8 cellular contexts compared by ENCODE assay signal in the genomic region with DNA sequence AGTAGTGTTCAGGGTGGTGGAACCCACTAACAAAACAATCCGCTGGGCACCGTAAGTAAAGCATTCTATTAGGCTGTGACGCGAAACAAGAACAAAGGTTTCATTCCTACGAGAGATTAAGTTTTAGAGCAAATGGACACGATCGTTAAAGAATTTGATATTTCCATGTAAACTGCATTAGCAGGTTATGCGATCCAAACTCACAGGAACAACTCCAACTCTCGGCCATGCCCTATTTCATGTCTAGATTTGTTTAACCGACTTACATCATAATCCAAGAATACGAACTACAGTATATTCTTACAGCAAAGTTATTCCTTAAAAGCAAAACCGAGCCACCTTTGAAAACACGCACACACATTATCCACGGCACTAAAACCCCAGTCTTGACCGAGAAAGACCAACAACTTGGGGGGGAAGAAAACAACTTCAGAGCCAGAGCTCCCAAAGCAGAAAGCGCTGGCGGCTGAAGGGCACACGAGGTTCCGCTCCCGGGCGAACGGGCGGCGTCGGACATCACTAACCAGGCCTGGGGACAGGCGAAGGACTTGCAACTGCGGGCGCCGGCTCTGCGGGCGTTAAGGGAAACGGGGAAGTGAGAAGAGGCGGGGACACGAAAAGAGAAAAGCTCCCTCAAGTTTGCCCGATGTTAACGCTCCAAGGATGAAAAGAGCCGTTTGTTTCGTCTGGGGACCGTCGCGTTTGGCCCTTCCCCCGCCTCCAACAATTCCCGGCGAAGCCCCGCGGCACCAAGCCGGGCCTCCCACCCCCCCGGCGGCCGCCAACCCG. TPM values are rescaled to one million over a fixed set of nuclear protein-coding genes. Genes with fewer than 3 reads are reported as not detected.
A peak's percentile ranks its signal among the peaks of the same experiment; 100 is the strongest.
DNase-seq lines count a peak whose midpoint lies in the region; ATAC-seq, FAIRE-seq and TF ChIP-seq lines count a peak whose summit lies in the region.

No MANE protein-coding gene starts in this region.

- H3K4me3 ChIP-seq in ACC112 (ENCODE audit: low read depth, low read length) (peak overlapping the region; percentile 83), neural cell (ENCODE audit: low read length) (peak overlapping the region; percentile 83), vagina (peak overlapping the region; percentile 65 to 85)

- H3K4me1 Mint-ChIP-seq in activated CD8-positive, alpha-beta T cell treated with anti-CD3 and anti-CD28 coated beads for 36 hours (ENCODE audit: low read depth), result peaks cover 30% of the 10 kb centered on the region

- TF ChIP-seq RAD21 in neural cell (conservative IDR thresholded peaks at IDR 0.05), result no peak

- H3K4me3 Mint-ChIP-seq in activated CD8-positive, alpha-beta T cell treated with anti-CD3 and anti-CD28 coated beads for 36 hours, result peak overlapping the region; percentile 89

- no peaks in the 10 kb centered on the region for H3K27me3 Mint-ChIP-seq in activated CD8-positive, alpha-beta T cell treated with anti-CD3 and anti-CD28 coated beads for 36 hours

- H3K4me1 ChIP-seq in ACC112 (ENCODE audit: control insufficient read depth, insufficient read depth, low read length, unreplicated experiment) (peaks cover 8% of the 10 kb centered on the region), vagina (peaks cover 26% of the 10 kb centered on the region)

- POLR2A ChIA-PET in activated CD8-positive, alpha-beta T cell treated with anti-CD3 and anti-CD28 coated beads for 36 hours (lab: Charles Lee), result interaction anchor here (0.5 to 2.7 kb wide), 14 partner anchors 9 to 1099 kb away, joined by 3 to 9 read pairs (median 4); a partner anchor contains a TSS

- CTCF ChIA-PET in activated CD8-positive, alpha-beta T cell treated with anti-CD3 and anti-CD28 coated beads for 36 hours (lab: Charles Lee), result interaction anchor here (0.8 to 3.8 kb wide), 12 partner anchors 9 to 469 kb away, joined by 3 to 19 read pairs (median 4); no protein-coding TSS in a partner anchor

- H3K79me2 ChIP-seq in ACC112 (ENCODE audit: control insufficient read depth, insufficient read depth, low read length, unreplicated experiment), result peaks cover 52% of the 10 kb centered on the region
- peaks cover 19% of the 10 kb centered on the region for H3K79me2 ChIP-seq in neural cell (replicated peaks; ENCODE audit: insufficient read depth, low read length)

- peak; percentile 3 for ATAC-seq in HG02970 (IDR thresholded peaks at IDR 0.05; ENCODE audit: low FRiP score, unreplicated experiment)
- ATAC-seq in activated CD8-positive, alpha-beta T cell treated with anti-CD3 and anti-CD28 coated beads for 36 hours, result no peak

- H4K20me1 ChIP-seq in neural cell (ENCODE audit: insufficient read depth), result no peaks in the 10 kb centered on the region

- H3K27me3 ChIP-seq in ACC112 (ENCODE audit: insufficient read depth, low read length) (no peaks in the 10 kb centered on the region), neural cell (ENCODE audit: insufficient read depth, low read depth, low read length) (no peaks in the 10 kb centered on the region), vagina (no peaks in the 10 kb centered on the region)

- no peak for TF ChIP-seq POLR2A in vagina (IDR thresholded peaks at IDR 0.05)

- H3K36me3 ChIP-seq in ACC112 (ENCODE audit: insufficient read depth, low read length) (no peaks in the 10 kb centered on the region), neural cell (ENCODE audit: insufficient read depth, low read length) (no peaks in the 10 kb centered on the region), vagina (no peaks in the 10 kb centered on the region)

- TF ChIP-seq EP300 in neural cell (conservative IDR thresholded peaks at IDR 0.05; ENCODE audit: poor library complexity, severe bottlenecking), result no peak

- peak overlapping the region; percentile 85 for H3K27ac Mint-ChIP-seq in activated CD8-positive, alpha-beta T cell treated with anti-CD3 and anti-CD28 coated beads for 36 hours

- H3K36me3 Mint-ChIP-seq in activated CD8-positive, alpha-beta T cell treated with anti-CD3 and anti-CD28 coated beads for 36 hours (ENCODE audit: low read depth), result peaks cover 1% of the 10 kb centered on the region

- H3K9me3 Mint-ChIP-seq in activated CD8-positive, alpha-beta T cell treated with anti-CD3 and anti-CD28 coated beads for 36 hours, result no peaks in the 10 kb centered on the region

- H3F3A ChIP-seq in neural cell (ENCODE audit: insufficient read depth, low read length, poor library complexity, severe bottlenecking), result peaks cover 13% of the 10 kb centered on the region

- peak overlapping the region; percentile 61 for H3K4me2 ChIP-seq in neural cell (ENCODE audit: low read length)

- H2AFZ ChIP-seq in ACC112 (ENCODE audit: low read length, unreplicated experiment), result peak overlapping the region; percentile 77
- no peak overlapping the region for H2AFZ ChIP-seq in neural cell (ENCODE audit: low read depth, low read length)

- H3K9me2 ChIP-seq in neural cell (ENCODE audit: insufficient read depth, low read length), result no peaks in the 10 kb centered on the region

- H3K9ac ChIP-seq in neural cell (ENCODE audit: low read length), result peak overlapping the region; percentile 67

- TF ChIP-seq CTCF in GM10266 (IDR thresholded peaks at IDR 0.05; ENCODE audit: control insufficient read depth, insufficient read depth, low read depth, missing control alignments) (no peak), neural cell (IDR thresholded peaks at IDR 0.05; ENCODE audit: poor library complexity, severe bottlenecking) (no peak), vagina (IDR thresholded peaks at IDR 0.05) (no peak)
- TF ChIP-seq CTCF in activated CD8-positive, alpha-beta T cell treated with anti-CD3 and anti-CD28 coated beads for 36 hours (IDR thresholded peaks at IDR 0.05), result no peak

- no peak for FAIRE-seq in frontal cortex (lab: Jason Lieb, UNC)

- H3K27ac ChIP-seq in ACC112 (ENCODE audit: low read depth, low read length), result peak overlapping the region; percentile 63
- no peak overlapping the region for H3K27ac ChIP-seq in neural cell (ENCODE audit: low read length)
- H3K27ac ChIP-seq in vagina, result peak overlapping the region; percentile 98

- DNase-seq in GM10266 (ENCODE audit: extremely low spot score) (peak; percentile 57), NCI-H345 (lab: John Stamatoyannopoulos, UW) (peak; percentile 58), frontal cortex (ENCODE audit: low spot score in 2 of 2) (peak; percentile 26 to 29), vagina (ENCODE audit: extremely low spot score in 2 of 2) (peak in 1 of 2 donors; percentile 87)
- peak; percentile 39 for DNase-seq in activated CD8-positive, alpha-beta T cell treated with anti-CD3 and anti-CD28 coated beads for 36 hours

- intact Hi-C loops in activated CD8-positive, alpha-beta T cell treated with anti-CD3 and anti-CD28 coated beads for 36 hours (cut with micrococcal nuclease), result no loop called here
- intact Hi-C loops in vagina (cut with DNase I), result no loop called here

- no peaks in the 10 kb centered on the region for H3K9me3 ChIP-seq in neural cell (ENCODE audit: low read length)
- H3K9me3 ChIP-seq in vagina, result no peaks in the 10 kb centered on the region

TF ChIP-seq in neural cell, 6 proteins besides CTCF, POLR2A, EP300 and RAD21:
- peak; percentile 15 for TF ChIP-seq MXI1 (conservative IDR thresholded peaks at IDR 0.05; ENCODE audit: poor library complexity, severe bottlenecking)
- TF ChIP-seq SMC3 (conservative IDR thresholded peaks at IDR 0.05; ENCODE audit: poor library complexity), result no peak

RNA-seq across cellular contexts. Expression of a gene that starts 0.7 kb away (rescaled TPM):
- total RNA-seq in activated CD8-positive, alpha-beta T cell treated with anti-CD3 and anti-CD28 coated beads for 36 hours, result 10 to 100 TPM; 10.7 to 13.1 TPM
- total RNA-seq in frontal cortex (19.6 TPM), vagina (48.6 TPM)
- 19.0 and 29.0 TPM in 2 replicates for polyA plus RNA-seq in neural cell
- polyA minus RNA-seq in neural cell, result 21.7 and 27.7 TPM in 2 replicates
